ENCODE assay signal across 10 cellular contexts in the genomic region with DNA sequence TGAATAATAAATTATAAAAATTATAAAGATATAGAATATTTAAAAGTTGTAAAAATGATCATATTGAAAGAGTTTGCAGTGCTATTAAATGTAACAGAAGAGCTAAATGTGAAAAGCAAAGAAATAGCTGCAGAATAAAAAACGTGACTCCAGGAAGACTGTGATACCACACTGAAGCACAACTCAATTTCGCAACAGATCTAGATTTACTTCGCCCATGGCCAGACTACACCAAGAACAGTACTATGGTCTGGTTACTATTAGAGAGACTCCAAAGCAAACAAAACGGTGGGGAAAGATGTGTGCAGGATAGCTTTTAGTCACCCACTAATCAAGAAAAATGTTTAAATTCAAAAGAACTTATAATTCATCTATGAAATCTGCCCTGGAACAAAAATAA. TPM values are rescaled to one million over a fixed set of nuclear protein-coding genes. Genes with fewer than 3 reads are reported as not detected.
A peak's percentile ranks its signal among the peaks of the same experiment; 100 is the strongest.
DNase-seq lines count a peak whose midpoint lies in the region; ATAC-seq and FAIRE-seq lines count a peak whose summit lies in the region.
"Had no signal": no experiment of that assay in that cellular context is flagged by ENCODE, and none has a peak within 500 bp of the region (broad histone marks: within the 10 kb centered on the region; RNA-seq: fewer than 3 reads in every experiment).

No MANE protein-coding gene starts in this region.

- peak overlapping the region; percentile 80 for H3K4ac ChIP-seq in trophoblast cell (ENCODE audit: low read depth, low read length)

- H3K27ac Mint-ChIP-seq in T-helper 2 cell treated with Interferon-gamma antibody and Interleukin-4, amounts not matched to agents 5 μg/mL and 100 μg/mL, for 36 hours: peak overlapping the region; percentile 12
- peak overlapping the region; percentile 69 for H3K27ac Mint-ChIP-seq in dendritic cell treated with granulocyte-macrophage colony-stimulating factor and Interleukin-4, amounts not matched to agents 40 ng/mL and 50 ng/mL, for 4 days

- peaks cover 15% of the 10 kb centered on the region for H3K27me3 Mint-ChIP-seq in T-helper 2 cell treated with Interferon-gamma antibody and Interleukin-4, amounts not matched to agents 5 μg/mL and 100 μg/mL, for 36 hours (ENCODE audit: low read depth)
- H3K27me3 Mint-ChIP-seq in dendritic cell treated with granulocyte-macrophage colony-stimulating factor and Interleukin-4, amounts not matched to agents 40 ng/mL and 50 ng/mL, for 4 days: peaks cover 9% of the 10 kb centered on the region

- H4K12ac ChIP-seq in trophoblast cell (ENCODE audit: low read depth, low read length): no peak overlapping the region

- no peak for DNase-seq in T-helper 2 cell treated with Interferon-gamma antibody and Interleukin-4, amounts not matched to agents 5 μg/mL and 100 μg/mL, for 36 hours (ENCODE audit: low spot score)
- DNase-seq in T-helper 2 cell (no peak), NOMO-1 (lab: John Stamatoyannopoulos, UW; ENCODE audit: unreplicated experiment in 2 of 2) (peak; percentile 52 to 65), trophoblast cell (no peak), small intestine (no peak)
- DNase-seq: mucosa of descending colon had no signal

- no peak overlapping the region for H2BK12ac ChIP-seq in trophoblast cell (ENCODE audit: low read length)

- intact Hi-C loops in dendritic cell treated with granulocyte-macrophage colony-stimulating factor and Interleukin-4, amounts not matched to agents 40 ng/mL and 50 ng/mL, for 4 days (cut with micrococcal nuclease): loop anchor here (5.0 to 10.0 kb wide), 3 partner anchors 76 to 1839 kb away; partner anchors contain the start of gene SRSF6

- no peak overlapping the region for H3K14ac ChIP-seq in trophoblast cell (ENCODE audit: low read length)

- ATAC-seq in GM18517 (IDR thresholded peaks at IDR 0.05; ENCODE audit: unreplicated experiment) (no peak), GM18498 (IDR thresholded peaks at IDR 0.05; ENCODE audit: unreplicated experiment) (no peak)
- ATAC-seq: mucosa of descending colon had no signal

- H3K79me2 ChIP-seq in trophoblast cell (ENCODE audit: control insufficient read depth, insufficient read depth, low read length, poor library complexity): peaks cover 9% of the 10 kb centered on the region

- no peaks in the 10 kb centered on the region for H3K9me3 ChIP-seq in trophoblast cell (ENCODE audit: insufficient read depth, low read depth, low read length)
- no peaks in the 10 kb centered on the region for H3K9me3 ChIP-seq in small intestine (ENCODE audit: control insufficient read depth, low read depth)
- H3K9me3 ChIP-seq: mucosa of descending colon had no signal

- H3K4me2 ChIP-seq in trophoblast cell (ENCODE audit: low read length): no peak overlapping the region

- no peaks in the 10 kb centered on the region for H3K9me3 Mint-ChIP-seq in T-helper 2 cell treated with Interferon-gamma antibody and Interleukin-4, amounts not matched to agents 5 μg/mL and 100 μg/mL, for 36 hours
- H3K9me3 Mint-ChIP-seq in dendritic cell treated with granulocyte-macrophage colony-stimulating factor and Interleukin-4, amounts not matched to agents 40 ng/mL and 50 ng/mL, for 4 days: no peaks in the 10 kb centered on the region

- no peak overlapping the region for H3K23ac ChIP-seq in trophoblast cell (ENCODE audit: low read length)

- WGBS in trophoblast cell (ENCODE audit: extremely low coverage, insufficient coverage, insufficient read length): no CpG with 5 or more reads among the region's 4 CpGs
- 30 to 59% (median 38%) methylated on average over 4 of the region's 4 CpGs for WGBS in small intestine, 3 donors

- no peak overlapping the region for H4K8ac ChIP-seq in trophoblast cell (ENCODE audit: low read depth, low read length)

- FAIRE-seq in small intestine (lab: Jason Lieb, UNC): no peak
- FAIRE-seq: endometrium had no signal

- no peak overlapping the region for H2AK5ac ChIP-seq in trophoblast cell (ENCODE audit: low read length)

- no peak overlapping the region for H2BK5ac ChIP-seq in trophoblast cell (ENCODE audit: low read depth, low read length, poor library complexity)

- H3K4me3 ChIP-seq in trophoblast cell (ENCODE audit: low read depth, low read length) (no peak overlapping the region), small intestine (ENCODE audit: low read depth in 1 of 2, low read length in 2 of 2) (no peak overlapping the region)
- H3K4me3 ChIP-seq: mucosa of descending colon had no signal

- no peak overlapping the region for H4K91ac ChIP-seq in trophoblast cell (ENCODE audit: low read depth, low read length)

- no peak overlapping the region for H3K9ac ChIP-seq in trophoblast cell (ENCODE audit: low read length)

- H3K36me3 ChIP-seq in trophoblast cell (ENCODE audit: control insufficient read depth in 1 of 2, insufficient read depth in 2 of 2, low read length in 2 of 2) (no peaks in the 10 kb centered on the region), small intestine (ENCODE audit: control insufficient read depth in 2 of 2, insufficient read depth in 2 of 2, low read length in 2 of 2) (no peaks in the 10 kb centered on the region)

- peaks cover 0 to 6% of the 10 kb centered on the region in 2 experiments for H3K4me1 ChIP-seq in trophoblast cell (ENCODE audit: control insufficient read depth in 1 of 2, insufficient read depth in 2 of 2, low read length in 2 of 2)
- peaks cover 0 to 7% of the 10 kb centered on the region in 2 donors for H3K4me1 ChIP-seq in small intestine (ENCODE audit: control insufficient read depth in 2 of 2, insufficient read depth in 1 of 2, low read depth in 1 of 2, low read length in 1 of 2)

- peaks cover 2% of the 10 kb centered on the region for H3K36me3 Mint-ChIP-seq in T-helper 2 cell treated with Interferon-gamma antibody and Interleukin-4, amounts not matched to agents 5 μg/mL and 100 μg/mL, for 36 hours (ENCODE audit: low read depth)
- H3K36me3 Mint-ChIP-seq in dendritic cell treated with granulocyte-macrophage colony-stimulating factor and Interleukin-4, amounts not matched to agents 40 ng/mL and 50 ng/mL, for 4 days (ENCODE audit: low read depth): no peaks in the 10 kb centered on the region

- no peak overlapping the region for H2AFZ ChIP-seq in trophoblast cell (ENCODE audit: insufficient read depth, low read length, poor library complexity)

- H3K4me1 Mint-ChIP-seq in T-helper 2 cell treated with Interferon-gamma antibody and Interleukin-4, amounts not matched to agents 5 μg/mL and 100 μg/mL, for 36 hours (ENCODE audit: low read depth): peaks cover 33% of the 10 kb centered on the region
- H3K4me1 Mint-ChIP-seq in dendritic cell treated with granulocyte-macrophage colony-stimulating factor and Interleukin-4, amounts not matched to agents 40 ng/mL and 50 ng/mL, for 4 days (ENCODE audit: low read depth): peaks cover 32% of the 10 kb centered on the region

- no peak overlapping the region for H3K18ac ChIP-seq in trophoblast cell (ENCODE audit: low read length)

- H3K79me1 ChIP-seq in trophoblast cell (ENCODE audit: low read length): peaks cover 5% of the 10 kb centered on the region

- peak overlapping the region; percentile 93 for H3K4me3 Mint-ChIP-seq in T-helper 2 cell treated with Interferon-gamma antibody and Interleukin-4, amounts not matched to agents 5 μg/mL and 100 μg/mL, for 36 hours
- no peak overlapping the region for H3K4me3 Mint-ChIP-seq in dendritic cell treated with granulocyte-macrophage colony-stimulating factor and Interleukin-4, amounts not matched to agents 40 ng/mL and 50 ng/mL, for 4 days

- H3K27ac ChIP-seq in trophoblast cell (ENCODE audit: low read depth, low read length) (no peak overlapping the region), small intestine (ENCODE audit: low read depth in 1 of 2, low read length in 1 of 2) (no peak overlapping the region)

- H2BK120ac ChIP-seq in trophoblast cell (ENCODE audit: insufficient read depth, low read length, poor library complexity): no peak overlapping the region

- H3K27me3 ChIP-seq in trophoblast cell (ENCODE audit: insufficient read depth, low read length) (no peaks in the 10 kb centered on the region), small intestine (ENCODE audit: control insufficient read depth in 2 of 2, insufficient read depth in 2 of 2, low read length in 2 of 2) (no peaks in the 10 kb centered on the region)

RNA-seq across cellular contexts. Expression of gene CHD6, which starts 1.9 kb away (rescaled TPM):
- polyA plus RNA-seq in trophoblast cell (2013): 19.7 and 21.6 TPM in 2 replicates
- 10 to 100 TPM in 2 of 3 donors, 1 to 10 TPM in 1; 5.3 to 46.7 (median 11.6) TPM for polyA plus RNA-seq in small intestine

Comparison
In these comparisons a context has a peak if more than half of its experiments do, and no peak if none do; other contexts are left out.
1. DNase-seq: peak in NOMO-1 (2 of 2); none in T-helper 2 cell treated with Interferon-gamma antibody and Interleukin-4, amounts not matched to agents 5 μg/mL and 100 μg/mL, for 36 hours (single experiment), T-helper 2 cell (0 of 5), trophoblast cell (0 of 2) and small intestine (single experiment).